Comparison of ENCODE assay signal across 17 cellular contexts in the genomic region with DNA sequence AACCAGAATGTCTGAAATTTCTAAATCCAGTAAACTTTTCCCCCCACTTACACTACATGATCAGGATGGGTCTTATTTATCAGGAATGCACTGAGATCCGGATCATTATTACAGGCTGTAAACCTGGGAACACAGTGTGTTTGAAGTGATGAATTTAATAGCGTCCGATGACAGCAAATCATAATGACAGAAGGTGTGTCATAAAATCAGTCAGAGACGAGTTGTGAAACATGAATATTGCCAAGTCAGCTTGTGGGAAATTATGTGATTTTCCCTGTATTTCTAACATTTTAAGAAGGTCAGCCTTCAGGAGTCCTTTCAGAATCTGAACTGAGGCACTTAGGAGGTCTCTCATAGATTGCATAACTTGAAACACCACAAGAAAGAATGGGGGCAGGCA. TPM values are rescaled to one million over a fixed set of nuclear protein-coding genes. Genes with fewer than 3 reads are reported as not detected.
DNase-seq lines count a peak whose midpoint lies in the region; ATAC-seq and TF ChIP-seq lines count a peak whose summit lies in the region.
"Had no signal": no experiment of that assay in that cellular context is flagged by ENCODE, and none has a peak within 500 bp of the region (broad histone marks: within the 10 kb centered on the region; RNA-seq: fewer than 3 reads in every experiment).

No MANE protein-coding gene starts in this region.

- H3K36me3 ChIP-seq in skeletal muscle tissue (ENCODE audit: control insufficient read depth in 3 of 3, insufficient read depth in 3 of 3, low read length in 3 of 3), result no peaks in the 10 kb centered on the region

- POLR2A ChIA-PET in HEK293T (lab: Yijun Ruan, JAX), result no interaction called here

- no peak overlapping the region for H3K9ac ChIP-seq in skeletal muscle tissue (ENCODE audit: low read depth in 1 of 3, low read length in 3 of 3)

- H3K9me3 ChIP-seq in skeletal muscle tissue (ENCODE audit: control insufficient read depth in 3 of 3, low read length in 3 of 3), result no peaks in the 10 kb centered on the region

- ATAC-seq in omental fat pad (ENCODE audit: low FRiP score), result peak; percentile 52
- ATAC-seq in effector memory CD8-positive, alpha-beta T cell (replicated peaks), result no peak
- ATAC-seq: CD8-positive, alpha-beta T cell had no signal

- no peak for DNase-seq in HEK293T (ENCODE audit: extremely low spot score)
- peak in 1 of 61 donors; percentile 23 for DNase-seq in caudate nucleus (lab: John Stamatoyannopoulos, UW)
- no peak for DNase-seq in omental fat pad (ENCODE audit: low spot score)
- DNase-seq in DMS 273 (lab: John Stamatoyannopoulos, UW; ENCODE audit: unreplicated experiment), result no peak
- no peak for DNase-seq in effector memory CD8-positive, alpha-beta T cell
- no peak for DNase-seq in activated CD4-positive, alpha-beta T cell treated with anti-CD3 and anti-CD28 coated beads for 4 hours
- DNase-seq in activated CD8-positive, alpha-beta memory T cell treated with anti-CD3 and anti-CD28 coated beads, Interleukin-2, amount 50 U/mL, for 4 hours, result no peak
- DNase-seq: CD8-positive, alpha-beta T cell; COR-L47; DND-41; GF-D8; GOT3; H9 had no signal

- CTCF ChIA-PET in HEK293T (lab: Yijun Ruan, JAX), result no interaction called here

- no peaks in the 10 kb centered on the region for H3K9me3 Mint-ChIP-seq in effector memory CD8-positive, alpha-beta T cell
- H3K9me3 Mint-ChIP-seq: CD14-positive monocyte; CD8-positive, alpha-beta T cell; H9 had no signal

- H3K27ac Mint-ChIP-seq in effector memory CD8-positive, alpha-beta T cell, result no peak overlapping the region
- H3K27ac Mint-ChIP-seq: CD14-positive monocyte; CD8-positive, alpha-beta T cell; H9 had no signal

- H3K4me3 ChIP-seq in skeletal muscle tissue (ENCODE audit: low read length in 3 of 3), result no peak overlapping the region

- H3K4me1 Mint-ChIP-seq in effector memory CD8-positive, alpha-beta T cell (ENCODE audit: low read depth in 2 of 2), result no peaks in the 10 kb centered on the region
- H3K4me1 Mint-ChIP-seq: CD14-positive monocyte, H9 had no signal

- no peak overlapping the region for H3K4me3 Mint-ChIP-seq in effector memory CD8-positive, alpha-beta T cell
- H3K4me3 Mint-ChIP-seq: CD14-positive monocyte; CD8-positive, alpha-beta T cell; H9 had no signal

- no peak for TF ChIP-seq CTCF in omental fat pad (IDR thresholded peaks at IDR 0.05)

- H3K27ac ChIP-seq in caudate nucleus (ENCODE audit: low read depth, low read length) (peak overlapping the region; percentile 39), skeletal muscle tissue (ENCODE audit: low read depth, low read length) (peak overlapping the region; percentile 2)

- H3K27me3 ChIP-seq in skeletal muscle tissue (ENCODE audit: control insufficient read depth in 3 of 3, insufficient read depth in 3 of 3, low read length in 3 of 3), result no peaks in the 10 kb centered on the region

- H3K36me3 Mint-ChIP-seq in effector memory CD8-positive, alpha-beta T cell (ENCODE audit: insufficient read depth), result no peaks in the 10 kb centered on the region
- H3K36me3 Mint-ChIP-seq: CD14-positive monocyte; CD8-positive, alpha-beta T cell had no signal

- peaks cover 0 to 2% (median 0%) of the 10 kb centered on the region in 3 donors for H3K4me1 ChIP-seq in skeletal muscle tissue (ENCODE audit: control insufficient read depth in 3 of 3, insufficient read depth in 3 of 3, low read length in 3 of 3)

- H3K27me3 Mint-ChIP-seq in effector memory CD8-positive, alpha-beta T cell, result peaks cover 15 to 24% of the 10 kb centered on the region in 2 donors

TF ChIP-seq in HEK293T, 16 proteins besides CTCF, POLR2A, EP300 and RAD21:
- TF ChIP-seq LEF1 (IDR thresholded peaks at IDR 0.05; ENCODE audit: borderline replicate concordance) (no peak), SUZ12 (IDR thresholded peaks at IDR 0.05) (no peak), FOXA1 (IDR thresholded peaks at IDR 0.05) (no peak), CTBP1 (IDR thresholded peaks at IDR 0.05; ENCODE audit: borderline replicate concordance) (no peak)
- TF ChIP-seq, protein P1, sequence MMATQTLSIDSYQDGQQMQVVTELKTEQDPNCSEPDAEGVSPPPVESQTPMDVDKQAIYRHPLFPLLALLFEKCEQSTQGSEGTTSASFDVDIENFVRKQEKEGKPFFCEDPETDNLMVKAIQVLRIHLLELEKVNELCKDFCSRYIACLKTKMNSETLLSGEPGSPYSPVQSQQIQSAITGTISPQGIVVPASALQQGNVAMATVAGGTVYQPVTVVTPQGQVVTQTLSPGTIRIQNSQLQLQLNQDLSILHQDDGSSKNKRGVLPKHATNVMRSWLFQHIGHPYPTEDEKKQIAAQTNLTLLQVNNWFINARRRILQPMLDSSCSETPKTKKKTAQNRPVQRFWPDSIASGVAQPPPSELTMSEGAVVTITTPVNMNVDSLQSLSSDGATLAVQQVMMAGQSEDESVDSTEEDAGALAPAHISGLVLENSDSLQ (IDR thresholded peaks at IDR 0.05), result peak; percentile 34; the same call in 1 of the 2 replicates

RNA-seq across cellular contexts. Expression of a gene that starts 36.7 kb away (rescaled TPM):
- 10 to 100 TPM in 3 of 4 donors, 1 to 10 TPM in 1; 9.6 to 84.4 (median 36.4) TPM for total RNA-seq in omental fat pad
- total RNA-seq in skeletal muscle tissue, result 4.7 TPM
- total RNA-seq: A673; CD8-positive, alpha-beta T cell; H9; HT1080 had no signal
